3 cellular contexts compared by ENCODE assay signal in genomic region chr16:88384222-88385111, GRCh38.
TF ChIP-seq lines count a peak whose summit lies in the region.

No MANE protein-coding gene starts in this region.

TF ChIP-seq in SK-N-SH, 30 proteins besides CTCF, POLR2A, EP300 and RAD21:
- no peak for TF ChIP-seq NRF1 (IDR thresholded peaks at IDR 0.05; ENCODE audit: low read depth, low read length)
- TF ChIP-seq ELF1 (IDR thresholded peaks at IDR 0.05) = no peak
- 0 out of 2 replicates have a peak, but pooled peaks have one; percentile 54 for TF ChIP-seq RCOR1 (IDR thresholded peaks at IDR 0.05; ENCODE audit: low read length)
- TF ChIP-seq, protein P1, sequence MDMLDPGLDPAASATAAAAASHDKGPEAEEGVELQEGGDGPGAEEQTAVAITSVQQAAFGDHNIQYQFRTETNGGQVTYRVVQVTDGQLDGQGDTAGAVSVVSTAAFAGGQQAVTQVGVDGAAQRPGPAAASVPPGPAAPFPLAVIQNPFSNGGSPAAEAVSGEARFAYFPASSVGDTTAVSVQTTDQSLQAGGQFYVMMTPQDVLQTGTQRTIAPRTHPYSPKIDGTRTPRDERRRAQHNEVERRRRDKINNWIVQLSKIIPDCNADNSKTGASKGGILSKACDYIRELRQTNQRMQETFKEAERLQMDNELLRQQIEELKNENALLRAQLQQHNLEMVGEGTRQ (IDR thresholded peaks at IDR 0.05; ENCODE audit: borderline replicate concordance, low read depth, low read length) = no peak

TF ChIP-seq in SK-N-SH treated with all-trans-retinoic acid at 6 μM for 48 hours, 23 proteins besides CTCF, POLR2A, EP300 and RAD21:
- TF ChIP-seq ARNTL (CRISPR knock-in tag; IDR thresholded peaks at IDR 0.05; ENCODE audit: borderline replicate concordance, low read depth) (no peak), ESRRG (CRISPR knock-in tag; IDR thresholded peaks at IDR 0.05) (no peak), CSRNP3 (CRISPR knock-in tag; IDR thresholded peaks at IDR 0.05) (no peak), PPARA (CRISPR knock-in tag; IDR thresholded peaks at IDR 0.05; ENCODE audit: borderline replicate concordance) (no peak), GLIS3 (CRISPR knock-in tag; IDR thresholded peaks at IDR 0.05) (no peak), BACH2 (CRISPR knock-in tag; IDR thresholded peaks at IDR 0.05; ENCODE audit: borderline replicate concordance) (no peak), CSDC2 (CRISPR knock-in tag; IDR thresholded peaks at IDR 0.05) (no peak), ZFP3 (CRISPR knock-in tag; IDR thresholded peaks at IDR 0.05) (no peak), ZFP30 (CRISPR knock-in tag; IDR thresholded peaks at IDR 0.05) (no peak), ISL1 (CRISPR knock-in tag; IDR thresholded peaks at IDR 0.05) (no peak), TCF4 (CRISPR knock-in tag; IDR thresholded peaks at IDR 0.05; ENCODE audit: borderline replicate concordance) (no peak), CREB5 (CRISPR knock-in tag; IDR thresholded peaks at IDR 0.05; ENCODE audit: low read depth) (no peak), RARB (CRISPR knock-in tag; IDR thresholded peaks at IDR 0.05) (no peak), ZC3H10 (CRISPR knock-in tag; IDR thresholded peaks at IDR 0.05) (no peak), ZNF565 (CRISPR knock-in tag; conservative IDR thresholded peaks at IDR 0.05; ENCODE audit: low read depth) (no peak), OSR1 (CRISPR knock-in tag; IDR thresholded peaks at IDR 0.05) (no peak), TOX (CRISPR knock-in tag; IDR thresholded peaks at IDR 0.05; ENCODE audit: borderline replicate concordance) (no peak), SNAI2 (CRISPR knock-in tag; IDR thresholded peaks at IDR 0.05) (no peak)
- TF ChIP-seq, protein P2, sequence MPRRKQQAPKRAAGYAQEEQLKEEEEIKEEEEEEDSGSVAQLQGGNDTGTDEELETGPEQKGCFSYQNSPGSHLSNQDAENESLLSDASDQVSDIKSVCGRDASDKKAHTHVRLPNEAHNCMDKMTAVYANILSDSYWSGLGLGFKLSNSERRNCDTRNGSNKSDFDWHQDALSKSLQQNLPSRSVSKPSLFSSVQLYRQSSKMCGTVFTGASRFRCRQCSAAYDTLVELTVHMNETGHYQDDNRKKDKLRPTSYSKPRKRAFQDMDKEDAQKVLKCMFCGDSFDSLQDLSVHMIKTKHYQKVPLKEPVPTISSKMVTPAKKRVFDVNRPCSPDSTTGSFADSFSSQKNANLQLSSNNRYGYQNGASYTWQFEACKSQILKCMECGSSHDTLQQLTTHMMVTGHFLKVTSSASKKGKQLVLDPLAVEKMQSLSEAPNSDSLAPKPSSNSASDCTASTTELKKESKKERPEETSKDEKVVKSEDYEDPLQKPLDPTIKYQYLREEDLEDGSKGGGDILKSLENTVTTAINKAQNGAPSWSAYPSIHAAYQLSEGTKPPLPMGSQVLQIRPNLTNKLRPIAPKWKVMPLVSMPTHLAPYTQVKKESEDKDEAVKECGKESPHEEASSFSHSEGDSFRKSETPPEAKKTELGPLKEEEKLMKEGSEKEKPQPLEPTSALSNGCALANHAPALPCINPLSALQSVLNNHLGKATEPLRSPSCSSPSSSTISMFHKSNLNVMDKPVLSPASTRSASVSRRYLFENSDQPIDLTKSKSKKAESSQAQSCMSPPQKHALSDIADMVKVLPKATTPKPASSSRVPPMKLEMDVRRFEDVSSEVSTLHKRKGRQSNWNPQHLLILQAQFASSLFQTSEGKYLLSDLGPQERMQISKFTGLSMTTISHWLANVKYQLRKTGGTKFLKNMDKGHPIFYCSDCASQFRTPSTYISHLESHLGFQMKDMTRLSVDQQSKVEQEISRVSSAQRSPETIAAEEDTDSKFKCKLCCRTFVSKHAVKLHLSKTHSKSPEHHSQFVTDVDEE (CRISPR knock-in tag; IDR thresholded peaks at IDR 0.05) = no peak
- TF ChIP-seq, protein P3, sequence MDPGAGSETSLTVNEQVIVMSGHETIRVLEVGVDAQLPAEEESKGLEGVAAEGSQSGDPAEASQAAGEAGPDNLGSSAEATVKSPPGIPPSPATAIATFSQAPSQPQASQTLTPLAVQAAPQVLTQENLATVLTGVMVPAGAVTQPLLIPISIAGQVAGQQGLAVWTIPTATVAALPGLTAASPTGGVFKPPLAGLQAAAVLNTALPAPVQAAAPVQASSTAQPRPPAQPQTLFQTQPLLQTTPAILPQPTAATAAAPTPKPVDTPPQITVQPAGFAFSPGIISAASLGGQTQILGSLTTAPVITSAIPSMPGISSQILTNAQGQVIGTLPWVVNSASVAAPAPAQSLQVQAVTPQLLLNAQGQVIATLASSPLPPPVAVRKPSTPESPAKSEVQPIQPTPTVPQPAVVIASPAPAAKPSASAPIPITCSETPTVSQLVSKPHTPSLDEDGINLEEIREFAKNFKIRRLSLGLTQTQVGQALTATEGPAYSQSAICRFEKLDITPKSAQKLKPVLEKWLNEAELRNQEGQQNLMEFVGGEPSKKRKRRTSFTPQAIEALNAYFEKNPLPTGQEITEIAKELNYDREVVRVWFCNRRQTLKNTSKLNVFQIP (CRISPR knock-in tag; IDR thresholded peaks at IDR 0.05; ENCODE audit: borderline replicate concordance, low read depth) = no peak

TF ChIP-seq in K562, 482 proteins besides CTCF, POLR2A, EP300 and RAD21:
- TF ChIP-seq EZH2 (IDR thresholded peaks at IDR 0.05; ENCODE audit: borderline replicate concordance, low read depth, low read length) = 0 out of 2 replicates have a peak, but pooled peaks have one; percentile 50
- TF ChIP-seq IFI16 (CRISPR knock-in tag; IDR thresholded peaks at IDR 0.05) = no peak
- no peak for TF ChIP-seq PCBP2 (IDR thresholded peaks at IDR 0.05; ENCODE audit: low read depth, low read length, poor library complexity, severe bottlenecking)
- no peak for TF ChIP-seq SRSF7 (optimal IDR thresholded peaks at IDR 0.05; ENCODE audit: low read depth, low read length)
- no peak for TF ChIP-seq FOXA1 (IDR thresholded peaks at IDR 0.05; ENCODE audit: borderline replicate concordance)
- no peak for TF ChIP-seq NFXL1 (CRISPR knock-in tag; IDR thresholded peaks at IDR 0.05)
- no peak for TF ChIP-seq ZNF764 (CRISPR knock-in tag; IDR thresholded peaks at IDR 0.05; ENCODE audit: low read depth)
- peak; percentile 64 for TF ChIP-seq SPI1 (IDR thresholded peaks at IDR 0.05; ENCODE audit: borderline replicate concordance, low read depth, low read length)
- TF ChIP-seq ZC3H11A (IDR thresholded peaks at IDR 0.05; ENCODE audit: low read depth, low read length) = no peak
- TF ChIP-seq HOMEZ (CRISPR knock-in tag; IDR thresholded peaks at IDR 0.05) = no peak
- no peak for TF ChIP-seq ZNF217 (CRISPR knock-in tag; IDR thresholded peaks at IDR 0.05)
- TF ChIP-seq MCM7 (IDR thresholded peaks at IDR 0.05) = no peak
- TF ChIP-seq ZNF354B (CRISPR knock-in tag; IDR thresholded peaks at IDR 0.05) = no peak
- TF ChIP-seq CTBP1 (IDR thresholded peaks at IDR 0.05; ENCODE audit: borderline replicate concordance) = no peak
- TF ChIP-seq ZKSCAN3 (CRISPR knock-in tag; IDR thresholded peaks at IDR 0.05) = no peak
- TF ChIP-seq, protein P4, sequence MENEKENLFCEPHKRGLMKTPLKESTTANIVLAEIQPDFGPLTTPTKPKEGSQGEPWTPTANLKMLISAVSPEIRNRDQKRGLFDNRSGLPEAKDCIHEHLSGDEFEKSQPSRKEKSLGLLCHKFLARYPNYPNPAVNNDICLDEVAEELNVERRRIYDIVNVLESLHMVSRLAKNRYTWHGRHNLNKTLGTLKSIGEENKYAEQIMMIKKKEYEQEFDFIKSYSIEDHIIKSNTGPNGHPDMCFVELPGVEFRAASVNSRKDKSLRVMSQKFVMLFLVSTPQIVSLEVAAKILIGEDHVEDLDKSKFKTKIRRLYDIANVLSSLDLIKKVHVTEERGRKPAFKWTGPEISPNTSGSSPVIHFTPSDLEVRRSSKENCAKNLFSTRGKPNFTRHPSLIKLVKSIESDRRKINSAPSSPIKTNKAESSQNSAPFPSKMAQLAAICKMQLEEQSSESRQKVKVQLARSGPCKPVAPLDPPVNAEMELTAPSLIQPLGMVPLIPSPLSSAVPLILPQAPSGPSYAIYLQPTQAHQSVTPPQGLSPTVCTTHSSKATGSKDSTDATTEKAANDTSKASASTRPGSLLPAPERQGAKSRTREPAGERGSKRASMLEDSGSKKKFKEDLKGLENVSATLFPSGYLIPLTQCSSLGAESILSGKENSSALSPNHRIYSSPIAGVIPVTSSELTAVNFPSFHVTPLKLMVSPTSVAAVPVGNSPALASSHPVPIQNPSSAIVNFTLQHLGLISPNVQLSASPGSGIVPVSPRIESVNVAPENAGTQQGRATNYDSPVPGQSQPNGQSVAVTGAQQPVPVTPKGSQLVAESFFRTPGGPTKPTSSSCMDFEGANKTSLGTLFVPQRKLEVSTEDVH (IDR thresholded peaks at IDR 0.05; ENCODE audit: low read depth, partially characterized antibody) = no peak
- no peak for TF ChIP-seq SMARCA4 (IDR thresholded peaks at IDR 0.05)
- no peak for TF ChIP-seq ATF7 (IDR thresholded peaks at IDR 0.05)
- TF ChIP-seq ZFP36 (IDR thresholded peaks at IDR 0.05; ENCODE audit: low read depth, low read length, partially characterized antibody) = peak; percentile 29
- TF ChIP-seq TCFL5 (CRISPR knock-in tag; conservative IDR thresholded peaks at IDR 0.05) = no peak
- TF ChIP-seq SREBF2 (CRISPR knock-in tag; IDR thresholded peaks at IDR 0.05) = no peak
- TF ChIP-seq, protein P5, sequence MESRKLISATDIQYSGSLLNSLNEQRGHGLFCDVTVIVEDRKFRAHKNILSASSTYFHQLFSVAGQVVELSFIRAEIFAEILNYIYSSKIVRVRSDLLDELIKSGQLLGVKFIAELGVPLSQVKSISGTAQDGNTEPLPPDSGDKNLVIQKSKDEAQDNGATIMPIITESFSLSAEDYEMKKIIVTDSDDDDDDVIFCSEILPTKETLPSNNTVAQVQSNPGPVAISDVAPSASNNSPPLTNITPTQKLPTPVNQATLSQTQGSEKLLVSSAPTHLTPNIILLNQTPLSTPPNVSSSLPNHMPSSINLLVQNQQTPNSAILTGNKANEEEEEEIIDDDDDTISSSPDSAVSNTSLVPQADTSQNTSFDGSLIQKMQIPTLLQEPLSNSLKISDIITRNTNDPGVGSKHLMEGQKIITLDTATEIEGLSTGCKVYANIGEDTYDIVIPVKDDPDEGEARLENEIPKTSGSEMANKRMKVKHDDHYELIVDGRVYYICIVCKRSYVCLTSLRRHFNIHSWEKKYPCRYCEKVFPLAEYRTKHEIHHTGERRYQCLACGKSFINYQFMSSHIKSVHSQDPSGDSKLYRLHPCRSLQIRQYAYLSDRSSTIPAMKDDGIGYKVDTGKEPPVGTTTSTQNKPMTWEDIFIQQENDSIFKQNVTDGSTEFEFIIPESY (CRISPR knock-in tag; IDR thresholded peaks at IDR 0.05) = no peak
- no peak for TF ChIP-seq MXD1 (CRISPR knock-in tag; IDR thresholded peaks at IDR 0.05; ENCODE audit: borderline replicate concordance, poor library complexity, severe bottlenecking)
- 0 out of 2 replicates have a peak, but pooled peaks have one; percentile 14 for TF ChIP-seq BCOR (IDR thresholded peaks at IDR 0.05)
- no peak for TF ChIP-seq STAT5B (CRISPR knock-in tag; IDR thresholded peaks at IDR 0.05)
- TF ChIP-seq SMARCE1 (IDR thresholded peaks at IDR 0.05) = no peak
- TF ChIP-seq ZNF766 (CRISPR knock-in tag; conservative IDR thresholded peaks at IDR 0.05) = no peak
- no peak for TF ChIP-seq SRF (CRISPR knock-in tag; IDR thresholded peaks at IDR 0.05)
- TF ChIP-seq POLR3A (IDR thresholded peaks at IDR 0.05; ENCODE audit: borderline replicate concordance, extremely low read depth, insufficient read depth, insufficient read length) = no peak
- TF ChIP-seq CREB1 (IDR thresholded peaks at IDR 0.05) = no peak
- TF ChIP-seq CREB1 (CRISPR knock-in tag; IDR thresholded peaks at IDR 0.05) = no peak
- TF ChIP-seq PBX2 (CRISPR knock-in tag; IDR thresholded peaks at IDR 0.05; ENCODE audit: low read depth) = no peak
- TF ChIP-seq PBX2 (tag; conservative IDR thresholded peaks at IDR 0.05; ENCODE audit: low read depth) = no peak
